In the genomic region with DNA sequence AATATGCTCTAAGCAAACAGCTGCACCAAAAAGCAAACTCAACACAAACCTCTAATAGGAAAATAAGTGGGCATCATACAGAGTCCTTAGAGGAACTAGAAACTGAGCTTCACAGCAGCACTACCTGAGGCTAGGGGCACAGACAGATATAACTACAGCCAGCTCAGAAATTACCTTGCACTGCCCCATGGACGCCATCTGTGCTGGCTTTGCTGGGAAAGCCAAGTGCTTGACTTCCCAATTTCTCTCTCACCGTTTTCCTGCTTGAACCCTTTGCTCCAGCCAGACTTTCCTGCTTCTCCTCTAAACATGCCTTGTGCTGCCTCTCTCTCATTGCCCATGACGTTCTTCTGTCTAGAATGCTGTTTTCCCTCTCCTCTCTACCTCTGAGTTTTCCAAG, we compare ENCODE assay signal across 1 cellular context.
TF ChIP-seq lines count a peak whose summit lies in the region.

No MANE protein-coding gene starts in this region.

TF ChIP-seq in GM23338, 12 proteins besides CTCF, POLR2A, EP300 and RAD21 (continued from another document):
- TF ChIP-seq, protein P1, sequence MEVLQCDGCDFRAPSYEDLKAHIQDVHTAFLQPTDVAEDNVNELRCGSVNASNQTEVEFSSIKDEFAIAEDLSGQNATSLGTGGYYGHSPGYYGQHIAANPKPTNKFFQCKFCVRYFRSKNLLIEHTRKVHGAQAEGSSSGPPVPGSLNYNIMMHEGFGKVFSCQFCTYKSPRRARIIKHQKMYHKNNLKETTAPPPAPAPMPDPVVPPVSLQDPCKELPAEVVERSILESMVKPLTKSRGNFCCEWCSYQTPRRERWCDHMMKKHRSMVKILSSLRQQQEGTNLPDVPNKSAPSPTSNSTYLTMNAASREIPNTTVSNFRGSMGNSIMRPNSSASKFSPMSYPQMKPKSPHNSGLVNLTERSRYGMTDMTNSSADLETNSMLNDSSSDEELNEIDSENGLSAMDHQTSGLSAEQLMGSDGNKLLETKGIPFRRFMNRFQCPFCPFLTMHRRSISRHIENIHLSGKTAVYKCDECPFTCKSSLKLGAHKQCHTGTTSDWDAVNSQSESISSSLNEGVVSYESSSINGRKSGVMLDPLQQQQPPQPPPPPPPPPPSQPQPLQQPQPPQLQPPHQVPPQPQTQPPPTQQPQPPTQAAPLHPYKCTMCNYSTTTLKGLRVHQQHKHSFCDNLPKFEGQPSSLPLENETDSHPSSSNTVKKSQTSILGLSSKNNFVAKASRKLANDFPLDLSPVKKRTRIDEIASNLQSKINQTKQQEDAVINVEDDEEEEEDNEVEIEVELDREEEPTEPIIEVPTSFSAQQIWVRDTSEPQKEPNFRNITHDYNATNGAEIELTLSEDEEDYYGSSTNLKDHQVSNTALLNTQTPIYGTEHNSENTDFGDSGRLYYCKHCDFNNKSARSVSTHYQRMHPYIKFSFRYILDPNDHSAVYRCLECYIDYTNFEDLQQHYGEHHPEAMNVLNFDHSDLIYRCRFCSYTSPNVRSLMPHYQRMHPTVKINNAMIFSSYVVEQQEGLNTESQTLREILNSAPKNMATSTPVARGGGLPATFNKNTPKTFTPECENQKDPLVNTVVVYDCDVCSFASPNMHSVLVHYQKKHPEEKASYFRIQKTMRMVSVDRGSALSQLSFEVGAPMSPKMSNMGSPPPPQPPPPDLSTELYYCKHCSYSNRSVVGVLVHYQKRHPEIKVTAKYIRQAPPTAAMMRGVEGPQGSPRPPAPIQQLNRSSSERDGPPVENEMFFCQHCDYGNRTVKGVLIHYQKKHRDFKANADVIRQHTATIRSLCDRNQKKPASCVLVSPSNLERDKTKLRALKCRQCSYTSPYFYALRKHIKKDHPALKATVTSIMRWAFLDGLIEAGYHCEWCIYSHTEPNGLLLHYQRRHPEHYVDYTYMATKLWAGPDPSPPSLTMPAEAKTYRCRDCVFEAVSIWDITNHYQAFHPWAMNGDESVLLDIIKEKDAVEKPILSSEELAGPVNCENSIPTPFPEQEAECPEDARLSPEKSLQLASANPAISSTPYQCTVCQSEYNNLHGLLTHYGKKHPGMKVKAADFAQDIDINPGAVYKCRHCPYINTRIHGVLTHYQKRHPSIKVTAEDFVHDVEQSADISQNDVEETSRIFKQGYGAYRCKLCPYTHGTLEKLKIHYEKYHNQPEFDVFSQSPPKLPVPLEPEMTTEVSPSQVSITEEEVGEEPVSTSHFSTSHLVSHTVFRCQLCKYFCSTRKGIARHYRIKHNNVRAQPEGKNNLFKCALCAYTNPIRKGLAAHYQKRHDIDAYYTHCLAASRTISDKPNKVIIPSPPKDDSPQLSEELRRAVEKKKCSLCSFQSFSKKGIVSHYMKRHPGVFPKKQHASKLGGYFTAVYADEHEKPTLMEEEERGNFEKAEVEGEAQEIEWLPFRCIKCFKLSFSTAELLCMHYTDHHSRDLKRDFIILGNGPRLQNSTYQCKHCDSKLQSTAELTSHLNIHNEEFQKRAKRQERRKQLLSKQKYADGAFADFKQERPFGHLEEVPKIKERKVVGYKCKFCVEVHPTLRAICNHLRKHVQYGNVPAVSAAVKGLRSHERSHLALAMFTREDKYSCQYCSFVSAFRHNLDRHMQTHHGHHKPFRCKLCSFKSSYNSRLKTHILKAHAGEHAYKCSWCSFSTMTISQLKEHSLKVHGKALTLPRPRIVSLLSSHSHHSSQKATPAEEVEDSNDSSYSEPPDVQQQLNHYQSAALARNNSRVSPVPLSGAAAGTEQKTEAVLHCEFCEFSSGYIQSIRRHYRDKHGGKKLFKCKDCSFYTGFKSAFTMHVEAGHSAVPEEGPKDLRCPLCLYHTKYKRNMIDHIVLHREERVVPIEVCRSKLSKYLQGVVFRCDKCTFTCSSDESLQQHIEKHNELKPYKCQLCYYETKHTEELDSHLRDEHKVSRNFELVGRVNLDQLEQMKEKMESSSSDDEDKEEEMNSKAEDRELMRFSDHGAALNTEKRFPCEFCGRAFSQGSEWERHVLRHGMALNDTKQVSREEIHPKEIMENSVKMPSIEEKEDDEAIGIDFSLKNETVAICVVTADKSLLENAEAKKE (CRISPR knock-in tag; IDR thresholded peaks at IDR 0.05) = no peak
